In the genomic region with DNA sequence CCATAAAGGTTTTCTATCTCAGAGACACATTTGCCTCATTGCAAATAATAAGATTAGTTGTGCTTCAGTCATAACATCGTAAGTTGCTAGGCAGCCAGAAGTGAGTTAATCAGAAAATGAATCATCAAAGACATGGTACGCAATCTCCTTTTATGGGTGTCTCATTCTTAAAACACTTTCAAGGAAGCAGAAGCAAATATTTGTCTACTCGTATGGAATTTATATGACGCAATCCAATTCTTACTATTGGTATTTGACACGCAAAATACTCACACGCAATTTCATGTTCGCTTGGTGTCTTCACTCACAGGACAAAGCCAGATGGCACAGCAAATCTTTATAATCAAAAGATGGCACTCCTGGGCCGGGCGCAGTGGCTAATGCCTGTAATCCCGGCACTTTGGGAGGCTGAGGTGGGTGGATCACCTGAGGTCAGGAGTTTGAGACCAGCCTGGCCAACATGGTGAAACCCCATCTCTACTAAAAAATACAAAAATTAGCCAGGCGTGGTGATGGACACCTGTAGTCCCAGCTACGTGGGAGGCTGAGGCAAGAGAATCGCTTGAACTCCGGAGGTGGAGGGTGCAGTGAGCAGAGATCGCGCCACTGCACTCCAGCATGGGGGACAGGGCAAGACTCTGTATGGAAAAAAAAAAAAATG, we compare ENCODE assay signal across 10 cellular contexts. TPM values are rescaled to one million over a fixed set of nuclear protein-coding genes. Genes with fewer than 3 reads are reported as not detected.
A peak's percentile ranks its signal among the peaks of the same experiment; 100 is the strongest.
DNase-seq lines count a peak whose midpoint lies in the region; ATAC-seq, FAIRE-seq and TF ChIP-seq lines count a peak whose summit lies in the region.
"Had no signal": no experiment of that assay in that cellular context is flagged by ENCODE, and none has a peak within 500 bp of the region (broad histone marks: within the 10 kb centered on the region; RNA-seq: fewer than 3 reads in every experiment).

No MANE protein-coding gene starts in this region.

- no peaks in the 10 kb centered on the region for H3K27me3 Mint-ChIP-seq in activated T-helper 1 cell treated with anti-CD3 and anti-CD28 coated beads, Interleukin-12 subunit alpha, Interleukin-12 subunit beta, Interleukin-2, Interleukin-4 antibody, amounts not matched to agents 30 ng/mL and 10 ng/mL and 1 ng/mL, durations not matched to agents 14 hours and 24 hours and 36 hours (ENCODE audit: insufficient read depth)

- no peak for ATAC-seq in HG03175 (IDR thresholded peaks at IDR 0.05; ENCODE audit: unreplicated experiment)

- H3K4me1 Mint-ChIP-seq in activated T-helper 1 cell treated with anti-CD3 and anti-CD28 coated beads, Interleukin-12 subunit alpha, Interleukin-12 subunit beta, Interleukin-2, Interleukin-4 antibody, amounts not matched to agents 30 ng/mL and 10 ng/mL and 1 ng/mL, durations not matched to agents 14 hours and 24 hours and 36 hours (ENCODE audit: low read depth), result peaks cover 6% of the 10 kb centered on the region

- WGBS in suprapubic skin, result 73% methylated on average over 16 of the region's 16 CpGs

- H3K27ac Mint-ChIP-seq in activated T-helper 1 cell treated with anti-CD3 and anti-CD28 coated beads, Interleukin-12 subunit alpha, Interleukin-12 subunit beta, Interleukin-2, Interleukin-4 antibody, amounts not matched to agents 30 ng/mL and 10 ng/mL and 1 ng/mL, durations not matched to agents 14 hours and 24 hours and 36 hours, result peak overlapping the region; percentile 68

- no peak overlapping the region for H3K4me3 Mint-ChIP-seq in activated T-helper 1 cell treated with anti-CD3 and anti-CD28 coated beads, Interleukin-12 subunit alpha, Interleukin-12 subunit beta, Interleukin-2, Interleukin-4 antibody, amounts not matched to agents 30 ng/mL and 10 ng/mL and 1 ng/mL, durations not matched to agents 14 hours and 24 hours and 36 hours

- no peak overlapping the region for H3K4me3 ChIP-seq in suprapubic skin

- H3K27me3 ChIP-seq in suprapubic skin, result no peaks in the 10 kb centered on the region

- no peaks in the 10 kb centered on the region for H3K4me1 ChIP-seq in suprapubic skin

- no peaks in the 10 kb centered on the region for H3K36me3 Mint-ChIP-seq in activated T-helper 1 cell treated with anti-CD3 and anti-CD28 coated beads, Interleukin-12 subunit alpha, Interleukin-12 subunit beta, Interleukin-2, Interleukin-4 antibody, amounts not matched to agents 30 ng/mL and 10 ng/mL and 1 ng/mL, durations not matched to agents 14 hours and 24 hours and 36 hours (ENCODE audit: low read depth)

- no peaks in the 10 kb centered on the region for H3K36me3 ChIP-seq in suprapubic skin

- H3K9me3 Mint-ChIP-seq in activated T-helper 1 cell treated with anti-CD3 and anti-CD28 coated beads, Interleukin-12 subunit alpha, Interleukin-12 subunit beta, Interleukin-2, Interleukin-4 antibody, amounts not matched to agents 30 ng/mL and 10 ng/mL and 1 ng/mL, durations not matched to agents 14 hours and 24 hours and 36 hours, result no peaks in the 10 kb centered on the region

- TF ChIP-seq POLR2A in suprapubic skin (IDR thresholded peaks at IDR 0.05), result no peak

- FAIRE-seq in HTR-8/SVneo (lab: Jason Lieb, UNC) (peak; percentile 86), GM19239 (lab: Jason Lieb, UNC) (no peak)

- no peak overlapping the region for H3K27ac ChIP-seq in suprapubic skin
- H3K27ac ChIP-seq: VCaP had no signal

- no peak for TF ChIP-seq EP300 in suprapubic skin (IDR thresholded peaks at IDR 0.05)

- H3K9me3 ChIP-seq in suprapubic skin, result no peaks in the 10 kb centered on the region

- TF ChIP-seq CTCF in suprapubic skin (IDR thresholded peaks at IDR 0.05), result no peak

- DNase-seq in CD1c-positive myeloid dendritic cell (ENCODE audit: extremely low spot score) (peak; percentile 80), HTR-8/SVneo (ENCODE audit: insufficient read length, low spot score) (peak; percentile 88), kidney glomerular epithelial cell (lab: John Stamatoyannopoulos, UW) (peak; percentile 55), GM19239 (ENCODE audit: insufficient read length, low spot score) (no peak), cardiac septum (ENCODE audit: low spot score) (no peak), suprapubic skin (ENCODE audit: low spot score in 2 of 2) (no peak)
- no peak for DNase-seq in activated T-helper 1 cell treated with anti-CD3 and anti-CD28 coated beads, Interleukin-12 subunit alpha, Interleukin-12 subunit beta, Interleukin-2, Interleukin-4 antibody, amounts not matched to agents 30 ng/mL and 10 ng/mL and 1 ng/mL, durations not matched to agents 14 hours and 24 hours and 36 hours (ENCODE audit: low spot score)
- DNase-seq: stimulated activated CD4-positive, alpha-beta T cell treated with anti-CD3 and anti-CD28 coated beads, Interleukin-12 subunit alpha, Interleukin-12 subunit beta, amount 100 ng/mL, for 4 hours had no signal

- intact Hi-C loops in activated T-helper 1 cell treated with anti-CD3 and anti-CD28 coated beads, Interleukin-12 subunit alpha, Interleukin-12 subunit beta, Interleukin-2, Interleukin-4 antibody, amounts not matched to agents 30 ng/mL and 10 ng/mL and 1 ng/mL, durations not matched to agents 14 hours and 24 hours and 36 hours (cut with micrococcal nuclease), result no loop called here
- intact Hi-C loops in cardiac septum (cut with DNase I), result no loop called here

RNA-seq across cellular contexts. Expression of a gene that starts 56.4 kb away (rescaled TPM):
- total RNA-seq in activated T-helper 1 cell treated with anti-CD3 and anti-CD28 coated beads, Interleukin-12 subunit alpha, Interleukin-12 subunit beta, Interleukin-2, Interleukin-4 antibody, amounts not matched to agents 30 ng/mL and 10 ng/mL and 1 ng/mL, durations not matched to agents 14 hours and 24 hours and 36 hours, result 12.6 and 15.8 TPM in 2 replicates
- total RNA-seq in cardiac septum, result 6.9 TPM
- total RNA-seq in suprapubic skin, result 10 to 100 TPM in 2 of 4 donors, 1 to 10 TPM in 2; 8.4 to 16.1 (median 11.5) TPM

Comparison
In these comparisons a context has a peak if more than half of its experiments do, and no peak if none do; other contexts are left out.
1. DNase-seq: peak in CD1c-positive myeloid dendritic cell (single experiment), HTR-8/SVneo (single experiment) and kidney glomerular epithelial cell (single experiment); none in activated T-helper 1 cell treated with anti-CD3 and anti-CD28 coated beads, Interleukin-12 subunit alpha, Interleukin-12 subunit beta, Interleukin-2, Interleukin-4 antibody, amounts not matched to agents 30 ng/mL and 10 ng/mL and 1 ng/mL, durations not matched to agents 14 hours and 24 hours and 36 hours (single experiment), GM19239 (single experiment), cardiac septum (single experiment) and suprapubic skin (0 of 2).